15 cellular contexts compared by ENCODE assay signal in the genomic region with DNA sequence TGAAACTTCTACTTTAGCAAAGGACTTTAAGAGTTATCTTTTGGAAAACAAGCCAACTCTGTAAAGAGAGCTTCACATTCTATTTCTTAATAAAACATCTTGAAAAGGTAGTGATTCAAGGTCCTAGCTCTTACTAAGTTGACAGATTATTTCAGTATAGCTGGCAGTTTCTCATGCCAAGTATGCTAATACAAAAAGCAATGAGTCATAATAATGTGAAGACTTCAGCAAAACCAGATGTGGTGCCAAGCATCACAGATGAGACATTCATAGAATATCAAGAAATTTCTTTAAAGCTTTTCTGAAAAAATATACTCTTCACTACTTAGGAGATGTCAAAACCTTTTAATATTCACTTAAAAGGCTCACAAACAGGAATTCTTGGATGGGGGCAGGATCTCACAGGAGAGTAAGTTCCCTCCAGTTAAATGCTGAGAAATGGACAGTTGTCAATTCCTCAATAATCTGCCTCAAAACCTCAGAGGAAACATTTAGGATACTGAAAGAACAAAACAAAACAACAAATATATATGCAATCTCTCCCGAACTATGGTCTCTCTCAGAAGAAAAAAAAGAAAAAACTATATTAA. TPM values are rescaled to one million over a fixed set of nuclear protein-coding genes. Genes with fewer than 3 reads are reported as not detected.
DNase-seq lines count a peak whose midpoint lies in the region; FAIRE-seq and TF ChIP-seq lines count a peak whose summit lies in the region.
"Had no signal": no experiment of that assay in that cellular context is flagged by ENCODE, and none has a peak within 500 bp of the region (broad histone marks: within the 10 kb centered on the region; RNA-seq: fewer than 3 reads in every experiment).

No MANE protein-coding gene starts in this region.

- peaks cover 38% of the 10 kb centered on the region for H3K4me1 ChIP-seq in ACC112 (ENCODE audit: control insufficient read depth, insufficient read depth, low read length, unreplicated experiment)

- peak overlapping the region; percentile 82 for H3K27ac ChIP-seq in ACC112 (ENCODE audit: low read depth, low read length)
- H3K27ac ChIP-seq: C4-2B, esophagus squamous epithelium had no signal

- H3K27me3 ChIP-seq in ACC112 (ENCODE audit: insufficient read depth, low read length) = no peaks in the 10 kb centered on the region
- H3K27me3 ChIP-seq: esophagus squamous epithelium had no signal

- FAIRE-seq in GM12891 (lab: Jason Lieb, UNC) = no peak

- H3K36me3 ChIP-seq in ACC112 (ENCODE audit: insufficient read depth, low read length) = peaks cover 45% of the 10 kb centered on the region

- TF ChIP-seq POLR2A in GM12891 (IDR thresholded peaks at IDR 0.05; ENCODE audit: low read depth, low read length) = no peak

- DNase-seq in HPDE6-E6E7 (ENCODE audit: extremely low spot score) (peak; percentile 39), astrocyte of the hippocampus (ENCODE audit: low read depth, low spot score) (peak; percentile 85), inferior parietal cortex (ENCODE audit: extremely low spot score) (peak; percentile 49), GM12891 (ENCODE audit: insufficient read length, low spot score) (no peak), NCI-H2227 (lab: John Stamatoyannopoulos, UW; ENCODE audit: unreplicated experiment) (no peak), GOT3 (lab: John Stamatoyannopoulos, UW) (no peak)
- no peak for DNase-seq in effector CD8-positive, alpha-beta T cell (lab: John Stamatoyannopoulos, UW)
- DNase-seq: activated CD4-positive, alpha-beta T cell treated with anti-CD3 and anti-CD28 coated beads, Interleukin-2, amount 50 U/mL, for 1 hour; activated naive CD8-positive, alpha-beta T cell treated with anti-CD3 and anti-CD28 coated beads for 36 hours; esophagus squamous epithelium; midbrain; NCI-H345; stimulated activated naive CD8-positive, alpha-beta T cell treated with anti-CD3 and anti-CD28 coated beads, Interleukin-15, Interleukin-2, amounts not matched to agents 100 U/mL and 50 U/mL, for 24 hours had no signal

- H3K79me2 ChIP-seq in ACC112 (ENCODE audit: control insufficient read depth, insufficient read depth, low read length, unreplicated experiment) = peaks cover 70% of the 10 kb centered on the region

- H3K4me3 ChIP-seq in ACC112 (ENCODE audit: low read depth, low read length) = peak overlapping the region; percentile 49
- H3K4me3 ChIP-seq: esophagus squamous epithelium had no signal

- H2AFZ ChIP-seq in ACC112 (ENCODE audit: low read length, unreplicated experiment) = no peak overlapping the region

TF ChIP-seq in GM12891, 5 proteins besides CTCF, POLR2A, EP300 and RAD21:
- TF ChIP-seq SPI1 (IDR thresholded peaks at IDR 0.05; ENCODE audit: low read depth, low read length) = no peak
- no peak for TF ChIP-seq POLR2AphosphoS5 (IDR thresholded peaks at IDR 0.05; ENCODE audit: low read depth, low read length)
- TF ChIP-seq TAF1 (IDR thresholded peaks at IDR 0.05; ENCODE audit: low read depth, low read length) = no peak
- no peak for TF ChIP-seq PAX5 (IDR thresholded peaks at IDR 0.05; ENCODE audit: insufficient read depth, low read length, severe bottlenecking)
- no peak for TF ChIP-seq POU2F2 (IDR thresholded peaks at IDR 0.05; ENCODE audit: low read depth, low read length)

RNA-seq across cellular contexts. Expression of a gene that starts 45.6 kb away (rescaled TPM):
- 1.0 TPM for polyA plus RNA-seq in GM12891 (2012; ENCODE audit: low read depth, missing spikeins)

Comparison
In these comparisons a context has a peak if more than half of its experiments do, and no peak if none do; other contexts are left out.
1. DNase-seq: peak in HPDE6-E6E7 (single experiment), astrocyte of the hippocampus (single experiment) and inferior parietal cortex (single experiment); none in effector CD8-positive, alpha-beta T cell (single experiment), GM12891 (single experiment), NCI-H2227 (single experiment) and GOT3 (single experiment).